20 cellular contexts compared by ENCODE assay signal in genomic region chr1:56028244-56028643, GRCh38.
"Had no signal": no experiment of that assay in that cellular context is flagged by ENCODE, and none has a peak within 500 bp of the region (broad histone marks: within the 10 kb centered on the region; RNA-seq: fewer than 3 reads in every experiment).

No MANE protein-coding gene starts in this region.

- H3K27ac Mint-ChIP-seq: activated naive CD8-positive, alpha-beta T cell treated with anti-CD3 and anti-CD28 coated beads for 36 hours; activated T-helper 1 cell treated with anti-CD3 and anti-CD28 coated beads, Interleukin-12 subunit alpha, Interleukin-12 subunit beta, Interleukin-2, Interleukin-4 antibody, amounts not matched to agents 30 ng/mL and 10 ng/mL and 1 ng/mL, durations not matched to agents 14 hours and 24 hours and 36 hours; stimulated activated naive CD8-positive, alpha-beta T cell treated with anti-CD3 and anti-CD28 coated beads, Interleukin-15, Interleukin-2, amounts not matched to agents 100 ng/mL and 50 ng/mL, for 24 hours had no signal

- H3K27ac ChIP-seq: gastrocnemius medialis, left lung, tibial nerve, vagina, VCaP had no signal

- H3K36me3 ChIP-seq: gastrocnemius medialis, left lung, tibial nerve, vagina had no signal

- H3K36me3 Mint-ChIP-seq: activated naive CD8-positive, alpha-beta T cell treated with anti-CD3 and anti-CD28 coated beads for 36 hours had no signal

- H3K9me3 ChIP-seq: gastrocnemius medialis, left lung, tibial nerve, vagina had no signal

- H3K27me3 ChIP-seq: gastrocnemius medialis, left lung, tibial nerve, vagina had no signal

- DNase-seq: activated CD4-positive, alpha-beta T cell treated with anti-CD3 and anti-CD28 coated beads for 1 hour; activated gamma-delta T cell treated with Interleukin-2 at 50 U/mL for 16 hours; activated naive CD8-positive, alpha-beta T cell treated with anti-CD3 and anti-CD28 coated beads for 36 hours; amniotic stem cell; effector CD4-positive, alpha-beta T cell; gastrocnemius medialis; head of caudate nucleus; left lung; midbrain; occipital lobe; retina; stimulated activated CD4-positive, alpha-beta T cell treated with anti-CD3 and anti-CD28 coated beads, Interleukin-12 subunit alpha, Interleukin-12 subunit beta, amount 100 ng/mL, for 4 hours; stimulated activated CD4-positive, alpha-beta T cell treated with anti-CD3 and anti-CD28 coated beads, Interleukin-1b, Interleukin-23, amount 100 ng/mL, for 48 hours; T-helper 9 cell had no signal

- ATAC-seq: esophagus mucosa, gastrocnemius medialis, left lung had no signal

- H3K9me3 Mint-ChIP-seq: activated naive CD8-positive, alpha-beta T cell treated with anti-CD3 and anti-CD28 coated beads for 36 hours; activated T-helper 1 cell treated with anti-CD3 and anti-CD28 coated beads, Interleukin-12 subunit alpha, Interleukin-12 subunit beta, Interleukin-2, Interleukin-4 antibody, amounts not matched to agents 30 ng/mL and 10 ng/mL and 1 ng/mL, durations not matched to agents 14 hours and 24 hours and 36 hours; stimulated activated naive CD8-positive, alpha-beta T cell treated with anti-CD3 and anti-CD28 coated beads, Interleukin-15, Interleukin-2, amounts not matched to agents 100 ng/mL and 50 ng/mL, for 24 hours had no signal

- H3K4me1 Mint-ChIP-seq: activated naive CD8-positive, alpha-beta T cell treated with anti-CD3 and anti-CD28 coated beads for 36 hours had no signal

- H3K4me3 Mint-ChIP-seq: activated naive CD8-positive, alpha-beta T cell treated with anti-CD3 and anti-CD28 coated beads for 36 hours; activated T-helper 1 cell treated with anti-CD3 and anti-CD28 coated beads, Interleukin-12 subunit alpha, Interleukin-12 subunit beta, Interleukin-2, Interleukin-4 antibody, amounts not matched to agents 30 ng/mL and 10 ng/mL and 1 ng/mL, durations not matched to agents 14 hours and 24 hours and 36 hours; stimulated activated naive CD8-positive, alpha-beta T cell treated with anti-CD3 and anti-CD28 coated beads, Interleukin-15, Interleukin-2, amounts not matched to agents 100 ng/mL and 50 ng/mL, for 24 hours had no signal

- H3K4me3 ChIP-seq: gastrocnemius medialis, left lung, tibial nerve, vagina had no signal

- H3K4me1 ChIP-seq: gastrocnemius medialis, left lung, tibial nerve, vagina had no signal
